ENCODE assay signal across 22 cellular contexts in genomic region chr22:49119551-49119952, GRCh38.
A peak's percentile ranks its signal among the peaks of the same experiment; 100 is the strongest.
DNase-seq lines count a peak whose midpoint lies in the region; ATAC-seq, FAIRE-seq and TF ChIP-seq lines count a peak whose summit lies in the region.
"Had no signal": no experiment of that assay in that cellular context is flagged by ENCODE, and none has a peak within 500 bp of the region (broad histone marks: within the 10 kb centered on the region; RNA-seq: fewer than 3 reads in every experiment).

No MANE protein-coding gene starts in this region.

- TF ChIP-seq CTCF in A673 (conservative IDR thresholded peaks at IDR 0.05; ENCODE audit: low read depth, low read length), result no peak

- peak; percentile 72 for DNase-seq in A673 (ENCODE audit: low spot score)
- peak; percentile 62 for DNase-seq in NCI-H2171 treated with DMSO at 0.1 percent for 48 hours (lab: John Stamatoyannopoulos, UW)
- peak; percentile 69 for DNase-seq in Right ventricle myocardium superior
- DNase-seq in mucosa of gallbladder (ENCODE audit: low spot score), result peak; percentile 17
- no peak for DNase-seq in GM12892 (ENCODE audit: insufficient read length)
- DNase-seq in caudate nucleus (lab: John Stamatoyannopoulos, UW), result no peak
- DNase-seq in NCI-H446 (lab: John Stamatoyannopoulos, UW), result no peak
- no peak for DNase-seq in SHP77 (lab: John Stamatoyannopoulos, UW)
- DNase-seq: activated CD4-positive, alpha-beta T cell treated with anti-CD3 and anti-CD28 coated beads, Interleukin-2, amount 50 U/mL, for 1 hour; activated gamma-delta T cell treated with Interleukin-2 at 50 U/mL for 16 hours; Calu3; effector CD8-positive, alpha-beta T cell; head of caudate nucleus; naive thymus-derived CD4-positive, alpha-beta T cell; NCI-H187; NCI-H510A treated with DMSO at 0.1 percent for 48 hours; posterior cingulate gyrus; small intestine; stimulated activated CD4-positive, alpha-beta T cell treated with anti-CD3 and anti-CD28 coated beads, Interleukin-4, amount 100 ng/mL, for 1 hour had no signal

- H3K27me3 ChIP-seq in A673 (replicated peaks; ENCODE audit: insufficient read depth, low read depth, low read length, poor library complexity), result no peaks in the 10 kb centered on the region
- H3K27me3 ChIP-seq: BLaER1 had no signal

- H3K9me3 ChIP-seq in A673 (ENCODE audit: low read depth, low read length, poor library complexity, severe bottlenecking), result no peaks in the 10 kb centered on the region

- no peak for TF ChIP-seq POLR2A in GM12892 (IDR thresholded peaks at IDR 0.05; ENCODE audit: low read depth, low read length)

- H3K4me3 ChIP-seq in A673 (ENCODE audit: low read depth, low read length, poor library complexity, severe bottlenecking), result no peak overlapping the region
- H3K4me3 ChIP-seq: BLaER1 had no signal

- ATAC-seq in Right ventricle myocardium superior (ENCODE audit: poor library complexity), result peak; percentile 41
- ATAC-seq: naive thymus-derived CD4-positive, alpha-beta T cell had no signal

- no TSS peak for BruUV-seq in A673 (replicated peaks; lab: Mats Ljungman, UMichigan)

- H3K4me1 ChIP-seq in A673 (ENCODE audit: insufficient read depth, low read length, poor library complexity, severe bottlenecking), result peaks cover 11% of the 10 kb centered on the region
- H3K4me1 ChIP-seq: BLaER1 had no signal

- H3K27ac ChIP-seq in A673 (ENCODE audit: low read depth, low read length, poor library complexity, severe bottlenecking), result peak overlapping the region; percentile 18
- H3K27ac ChIP-seq in caudate nucleus (ENCODE audit: low read depth, low read length), result no peak overlapping the region
- H3K27ac ChIP-seq: BLaER1 had no signal

- CTCF ChIA-PET in A673 (lab: Charles Lee), result no interaction called here

- FAIRE-seq in GM12892 (lab: Jason Lieb, UNC), result no peak
- FAIRE-seq: A204.1, islet of Langerhans, small intestine had no signal

- intact Hi-C loops in A673 (cut with micrococcal nuclease; ENCODE audit: unreplicated experiment), result no loop called here
- intact Hi-C loops in Right ventricle myocardium superior (cut with DNase I), result no loop called here

- no peaks in the 10 kb centered on the region for H3K36me3 ChIP-seq in A673 (ENCODE audit: insufficient read depth, low read length, poor library complexity, severe bottlenecking)
- H3K36me3 ChIP-seq: BLaER1 had no signal

- POLR2A ChIA-PET in A673 (lab: Charles Lee; ENCODE audit: low non-redundant PET), result no interaction called here

Comparison
In these comparisons a context has a peak if more than half of its experiments do, and no peak if none do; other contexts are left out.
1. DNase-seq: peak in A673 (single experiment), NCI-H2171 treated with DMSO at 0.1 percent for 48 hours (single experiment), Right ventricle myocardium superior (single experiment) and mucosa of gallbladder (single experiment); none in GM12892 (single experiment), caudate nucleus (0 of 61), NCI-H446 (0 of 2) and SHP77 (0 of 2).